In the genomic region with DNA sequence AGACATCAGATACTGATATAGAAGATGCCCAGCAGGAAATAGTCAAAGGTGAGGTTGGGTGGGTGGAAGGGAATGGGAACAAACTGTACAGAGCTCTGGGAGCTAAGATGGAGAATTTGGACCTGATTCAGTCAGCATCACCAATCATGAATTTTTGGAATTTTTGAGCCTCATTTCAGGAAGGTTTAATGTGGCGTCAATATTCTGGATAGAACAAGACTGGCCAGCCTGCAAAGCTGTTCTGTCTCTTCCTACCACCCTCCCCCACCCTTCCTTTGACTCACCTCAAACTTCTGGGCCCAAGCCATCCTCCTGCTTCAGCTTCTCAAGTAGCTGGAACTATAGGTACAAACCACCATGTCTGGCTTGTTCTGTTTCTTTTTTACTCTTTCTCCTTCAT, we compare ENCODE assay signal across 12 cellular contexts. TPM values are rescaled to one million over a fixed set of nuclear protein-coding genes. Genes with fewer than 3 reads are reported as not detected.
DNase-seq lines count a peak whose midpoint lies in the region; ATAC-seq and TF ChIP-seq lines count a peak whose summit lies in the region.
"Had no signal": no experiment of that assay in that cellular context is flagged by ENCODE, and none has a peak within 500 bp of the region (broad histone marks: within the 10 kb centered on the region; RNA-seq: fewer than 3 reads in every experiment).

No MANE protein-coding gene starts in this region.

- no peaks in the 10 kb centered on the region for H3K9me3 Mint-ChIP-seq in activated T-cell treated with anti-CD3 and anti-CD28 coated beads, Interleukin-2, amount 50 U/mL, for 24 hours
- H3K9me3 Mint-ChIP-seq in stimulated activated naive B cell treated with anti-CD40 and anti-IgM and Interleukin-4, amounts not matched to agents 10 μg/mL and 1 μg/mL and 100 μg/mL, for 72 hours = no peaks in the 10 kb centered on the region
- H3K9me3 Mint-ChIP-seq: stimulated activated naive CD8-positive, alpha-beta T cell treated with anti-CD3 and anti-CD28 coated beads, Interleukin-15, Interleukin-2, amounts not matched to agents 100 ng/mL and 50 ng/mL, for 24 hours had no signal

- no peak overlapping the region for H3K4me2 ChIP-seq in hepatocyte

- H3K4me3 ChIP-seq in adrenal gland (no peak overlapping the region), hepatocyte (no peak overlapping the region)
- H3K4me3 ChIP-seq: Peyer's patch had no signal

- H4K20me1 ChIP-seq in hepatocyte (ENCODE audit: insufficient read depth, poor library complexity, severe bottlenecking) = peaks cover 35% of the 10 kb centered on the region

- no peaks in the 10 kb centered on the region for H3K9me2 ChIP-seq in hepatocyte (replicated peaks; ENCODE audit: insufficient read depth)

- no peak for DNase-seq in activated T-cell treated with anti-CD3 and anti-CD28 coated beads, Interleukin-2, amount 50 U/mL, for 24 hours
- no peak for DNase-seq in activated T-cell treated with anti-CD3 and anti-CD28 coated beads, Interleukin-2, amount 50 U/mL, for 48 hours
- DNase-seq in adrenal gland (peak in 4 of 7 donors; percentile 38 to 51 (median 44)), hepatocyte (ENCODE audit: low spot score) (peak; percentile 9), DMS153 treated with DMSO at 0.1 percent for 48 hours (lab: John Stamatoyannopoulos, UW; ENCODE audit: unreplicated experiment) (no peak), NCI-H446 (lab: John Stamatoyannopoulos, UW) (no peak)
- no peak for DNase-seq in stimulated activated naive B cell treated with anti-CD40 and anti-IgM and Interleukin-4, amounts not matched to agents 10 μg/mL and 1 μg/mL and 100 μg/mL, for 72 hours
- DNase-seq: NCI-H1092 treated with DMSO at 0.1 percent for 48 hours, Peyer's patch, small intestine had no signal

- peaks cover 54% of the 10 kb centered on the region for H3K36me3 Mint-ChIP-seq in activated T-cell treated with anti-CD3 and anti-CD28 coated beads, Interleukin-2, amount 50 U/mL, for 24 hours (ENCODE audit: low read depth)
- H3K36me3 Mint-ChIP-seq in stimulated activated naive B cell treated with anti-CD40 and anti-IgM and Interleukin-4, amounts not matched to agents 10 μg/mL and 1 μg/mL and 100 μg/mL, for 72 hours = peaks cover 12 to 33% of the 10 kb centered on the region in 2 donors

- ATAC-seq in stimulated activated naive B cell treated with anti-CD40 and anti-IgM and Interleukin-4, amounts not matched to agents 10 μg/mL and 1 μg/mL and 100 μg/mL, for 72 hours (replicated peaks) = no peak
- ATAC-seq in HG03039 (IDR thresholded peaks at IDR 0.05; ENCODE audit: unreplicated experiment) = no peak

- peak overlapping the region; percentile 81 for H3K27ac Mint-ChIP-seq in activated T-cell treated with anti-CD3 and anti-CD28 coated beads, Interleukin-2, amount 50 U/mL, for 24 hours
- H3K27ac Mint-ChIP-seq in stimulated activated naive B cell treated with anti-CD40 and anti-IgM and Interleukin-4, amounts not matched to agents 10 μg/mL and 1 μg/mL and 100 μg/mL, for 72 hours = peak overlapping the region; percentile 14
- H3K27ac Mint-ChIP-seq: stimulated activated naive CD8-positive, alpha-beta T cell treated with anti-CD3 and anti-CD28 coated beads, Interleukin-15, Interleukin-2, amounts not matched to agents 100 ng/mL and 50 ng/mL, for 24 hours had no signal

- peaks cover 89% of the 10 kb centered on the region for H3K79me2 ChIP-seq in hepatocyte

- H3K27me3 ChIP-seq in adrenal gland = no peaks in the 10 kb centered on the region
- H3K27me3 ChIP-seq in hepatocyte = no peaks in the 10 kb centered on the region
- H3K27me3 ChIP-seq: Peyer's patch had no signal

- H3K27ac ChIP-seq in adrenal gland (peak overlapping the region in 2 of 5 donors; percentile 42 to 44), hepatocyte (peak overlapping the region; percentile 28)
- H3K27ac ChIP-seq: Peyer's patch had no signal

- no peak for TF ChIP-seq POLR2A in adrenal gland (IDR thresholded peaks at IDR 0.05)

- intact Hi-C loops in adrenal gland (cut with DNase I) = no loop called here

- WGBS in adrenal gland, 4 donors = 44 to 67% (median 53%) methylated on average over 1 of the region's 1 CpG
- WGBS in hepatocyte (ENCODE audit: low lambda C conversion rate, missing lambda C conversion rate) = 89% methylated on average over 1 of the region's 1 CpG

- H3K36me3 ChIP-seq in adrenal gland (replicated peaks in 1 of 2) = no peaks in the 10 kb centered on the region
- no peaks in the 10 kb centered on the region for H3K36me3 ChIP-seq in hepatocyte (replicated peaks; ENCODE audit: insufficient read depth, low read depth)

- H3K4me3 Mint-ChIP-seq in activated T-cell treated with anti-CD3 and anti-CD28 coated beads, Interleukin-2, amount 50 U/mL, for 24 hours = no peak overlapping the region
- no peak overlapping the region for H3K4me3 Mint-ChIP-seq in stimulated activated naive B cell treated with anti-CD40 and anti-IgM and Interleukin-4, amounts not matched to agents 10 μg/mL and 1 μg/mL and 100 μg/mL, for 72 hours
- H3K4me3 Mint-ChIP-seq: stimulated activated naive CD8-positive, alpha-beta T cell treated with anti-CD3 and anti-CD28 coated beads, Interleukin-15, Interleukin-2, amounts not matched to agents 100 ng/mL and 50 ng/mL, for 24 hours had no signal

- no peak overlapping the region for H2AFZ ChIP-seq in hepatocyte

- TF ChIP-seq CTCF in adrenal gland (IDR thresholded peaks at IDR 0.05) (no peak), hepatocyte (IDR thresholded peaks at IDR 0.05; ENCODE audit: poor library complexity) (no peak)

- peaks cover 44% of the 10 kb centered on the region for H3K4me1 Mint-ChIP-seq in activated T-cell treated with anti-CD3 and anti-CD28 coated beads, Interleukin-2, amount 50 U/mL, for 24 hours (ENCODE audit: low read depth)
- peaks cover 24 to 45% of the 10 kb centered on the region in 2 donors for H3K4me1 Mint-ChIP-seq in stimulated activated naive B cell treated with anti-CD40 and anti-IgM and Interleukin-4, amounts not matched to agents 10 μg/mL and 1 μg/mL and 100 μg/mL, for 72 hours

- H3K4me1 ChIP-seq in adrenal gland (replicated peaks in 1 of 2) = peaks cover 11 to 14% of the 10 kb centered on the region in 2 donors
- peaks cover 5% of the 10 kb centered on the region for H3K4me1 ChIP-seq in hepatocyte (ENCODE audit: insufficient read depth)
- H3K4me1 ChIP-seq: Peyer's patch had no signal

- H3K9me3 ChIP-seq in adrenal gland (replicated peaks in 1 of 3) = no peaks in the 10 kb centered on the region
- H3K9me3 ChIP-seq in hepatocyte (ENCODE audit: low read depth) = no peaks in the 10 kb centered on the region
- H3K9me3 ChIP-seq: Peyer's patch had no signal

- no peaks in the 10 kb centered on the region for H3K27me3 Mint-ChIP-seq in activated T-cell treated with anti-CD3 and anti-CD28 coated beads, Interleukin-2, amount 50 U/mL, for 24 hours
- no peaks in the 10 kb centered on the region for H3K27me3 Mint-ChIP-seq in stimulated activated naive B cell treated with anti-CD40 and anti-IgM and Interleukin-4, amounts not matched to agents 10 μg/mL and 1 μg/mL and 100 μg/mL, for 72 hours
- H3K27me3 Mint-ChIP-seq: stimulated activated naive CD8-positive, alpha-beta T cell treated with anti-CD3 and anti-CD28 coated beads, Interleukin-15, Interleukin-2, amounts not matched to agents 100 ng/mL and 50 ng/mL, for 24 hours had no signal

RNA-seq across cellular contexts. Expression of gene CTCF, which starts 32.6 kb away (rescaled TPM):
- total RNA-seq in adrenal gland (10 to 100 TPM; 24.8 to 53.5 (median 31.6) TPM), hepatocyte (44.1 and 46.0 TPM in 2 replicates)
- polyA plus RNA-seq in adrenal gland (10 to 100 TPM; 18.4 to 34.6 (median 27.4) TPM), hepatocyte (35.5 and 36.8 TPM in 2 replicates)

RNA-seq across cellular contexts. Expression of gene CARMIL2, which starts 50.0 kb away (rescaled TPM):
- total RNA-seq in adrenal gland = 1 to 10 TPM in 5 of 8 donors, under 1 TPM in 3; 0.24 to 2.5 (median 1.3) TPM
- polyA plus RNA-seq in adrenal gland = 10 to 100 TPM in 1 of 3 donors, 1 to 10 TPM in 1, under 1 TPM in 1; 0.35 to 18.5 (median 4.1) TPM
- total RNA-seq in hepatocyte = 0.52 and 1.7 TPM in 2 replicates
- polyA plus RNA-seq in hepatocyte = 2.6 and 2.9 TPM in 2 replicates

Comparison
In these comparisons a context has a peak if more than half of its experiments do, and no peak if none do; other contexts are left out.
1. DNase-seq: peak in adrenal gland (4 of 7) and hepatocyte (single experiment); none in activated T-cell treated with anti-CD3 and anti-CD28 coated beads, Interleukin-2, amount 50 U/mL, for 24 hours (single experiment), activated T-cell treated with anti-CD3 and anti-CD28 coated beads, Interleukin-2, amount 50 U/mL, for 48 hours (0 of 2), stimulated activated naive B cell treated with anti-CD40 and anti-IgM and Interleukin-4, amounts not matched to agents 10 μg/mL and 1 μg/mL and 100 μg/mL, for 72 hours (single experiment), DMS153 treated with DMSO at 0.1 percent for 48 hours (single experiment) and NCI-H446 (0 of 2).